ENCODE assay signal across 1 cellular context in the genomic region with DNA sequence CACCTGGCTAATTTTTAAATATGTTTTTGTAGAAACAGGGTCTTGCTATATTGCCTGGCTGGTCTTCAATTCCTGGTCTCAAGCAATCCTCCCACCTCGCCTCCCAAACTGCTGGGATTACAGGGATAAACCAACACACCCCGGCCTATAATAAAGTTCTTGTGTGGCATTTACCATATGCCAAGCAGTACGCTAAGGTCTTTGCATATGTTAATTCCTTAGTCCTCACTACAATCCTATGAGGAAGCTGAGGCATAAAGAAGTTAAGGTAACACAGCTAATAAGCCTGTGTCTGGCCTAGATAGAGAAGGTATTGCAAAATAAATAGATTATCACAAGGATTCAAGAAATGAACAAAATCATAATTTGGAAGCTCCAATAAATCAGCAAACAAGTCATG.
TF ChIP-seq lines count a peak whose summit lies in the region.

No MANE protein-coding gene starts in this region.

TF ChIP-seq in IMR-90, 13 proteins besides CTCF, POLR2A, EP300 and RAD21:
- TF ChIP-seq SMC3 (IDR thresholded peaks at IDR 0.05; ENCODE audit: low read depth, low read length) (no peak), MAZ (IDR thresholded peaks at IDR 0.05; ENCODE audit: borderline replicate concordance, low read depth, low read length) (no peak), RFX5 (IDR thresholded peaks at IDR 0.05; ENCODE audit: low read depth, low read length) (no peak), NFE2L2 (IDR thresholded peaks at IDR 0.05; ENCODE audit: low read depth, low read length) (no peak), MXI1 (IDR thresholded peaks at IDR 0.05; ENCODE audit: borderline replicate concordance, low read depth, low read length) (no peak), CEBPB (IDR thresholded peaks at IDR 0.05; ENCODE audit: low read depth, low read length) (no peak), BHLHE40 (IDR thresholded peaks at IDR 0.05; ENCODE audit: low read depth, low read length) (no peak), CHD1 (IDR thresholded peaks at IDR 0.05; ENCODE audit: low read depth, low read length) (no peak), RCOR1 (IDR thresholded peaks at IDR 0.05; ENCODE audit: insufficient replicate concordance, low read length) (no peak), MAFK (IDR thresholded peaks at IDR 0.05; ENCODE audit: low read depth, low read length) (no peak), FOS (IDR thresholded peaks at IDR 0.05; ENCODE audit: low read depth, low read length) (no peak)
- TF ChIP-seq, protein P1, sequence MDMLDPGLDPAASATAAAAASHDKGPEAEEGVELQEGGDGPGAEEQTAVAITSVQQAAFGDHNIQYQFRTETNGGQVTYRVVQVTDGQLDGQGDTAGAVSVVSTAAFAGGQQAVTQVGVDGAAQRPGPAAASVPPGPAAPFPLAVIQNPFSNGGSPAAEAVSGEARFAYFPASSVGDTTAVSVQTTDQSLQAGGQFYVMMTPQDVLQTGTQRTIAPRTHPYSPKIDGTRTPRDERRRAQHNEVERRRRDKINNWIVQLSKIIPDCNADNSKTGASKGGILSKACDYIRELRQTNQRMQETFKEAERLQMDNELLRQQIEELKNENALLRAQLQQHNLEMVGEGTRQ (IDR thresholded peaks at IDR 0.05; ENCODE audit: low read depth, low read length), result no peak
- TF ChIP-seq, protein P2, sequence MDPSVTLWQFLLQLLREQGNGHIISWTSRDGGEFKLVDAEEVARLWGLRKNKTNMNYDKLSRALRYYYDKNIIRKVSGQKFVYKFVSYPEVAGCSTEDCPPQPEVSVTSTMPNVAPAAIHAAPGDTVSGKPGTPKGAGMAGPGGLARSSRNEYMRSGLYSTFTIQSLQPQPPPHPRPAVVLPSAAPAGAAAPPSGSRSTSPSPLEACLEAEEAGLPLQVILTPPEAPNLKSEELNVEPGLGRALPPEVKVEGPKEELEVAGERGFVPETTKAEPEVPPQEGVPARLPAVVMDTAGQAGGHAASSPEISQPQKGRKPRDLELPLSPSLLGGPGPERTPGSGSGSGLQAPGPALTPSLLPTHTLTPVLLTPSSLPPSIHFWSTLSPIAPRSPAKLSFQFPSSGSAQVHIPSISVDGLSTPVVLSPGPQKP (IDR thresholded peaks at IDR 0.05; ENCODE audit: borderline replicate concordance, low read depth, low read length), result no peak
